19 cellular contexts compared by ENCODE assay signal in the genomic region with DNA sequence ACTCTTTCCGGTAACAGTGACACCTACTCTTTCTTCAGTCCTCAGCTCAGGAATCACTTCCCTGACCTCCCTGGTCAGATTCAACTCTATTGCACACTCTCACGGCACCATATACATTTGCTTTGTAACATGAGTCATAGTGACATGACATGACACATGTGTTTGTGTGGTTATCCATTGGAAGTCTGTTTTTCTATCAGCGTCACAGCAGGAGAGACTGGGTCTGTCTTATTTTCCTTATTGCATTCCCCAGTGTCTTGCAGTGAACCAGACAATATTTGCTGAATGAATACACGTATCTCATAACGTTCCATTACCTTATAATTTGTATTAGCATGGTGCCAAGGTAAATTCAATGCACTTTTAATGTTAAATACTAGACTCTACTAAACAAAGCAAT.
A peak's percentile ranks its signal among the peaks of the same experiment; 100 is the strongest.
DNase-seq lines count a peak whose midpoint lies in the region; ATAC-seq and TF ChIP-seq lines count a peak whose summit lies in the region.
"Had no signal": no experiment of that assay in that cellular context is flagged by ENCODE, and none has a peak within 500 bp of the region (broad histone marks: within the 10 kb centered on the region; RNA-seq: fewer than 3 reads in every experiment).

No MANE protein-coding gene starts in this region.

- H3K9me3 Mint-ChIP-seq in activated CD8-positive, alpha-beta memory T cell treated with anti-CD3 and anti-CD28 coated beads, Interleukin-2, amount 10 ng/mL, durations not matched to agents 7 days and 5 days (ENCODE audit: low read depth) = peaks cover 6% of the 10 kb centered on the region

- H3K36me3 ChIP-seq in brain microvascular endothelial cell (replicated peaks) (no peaks in the 10 kb centered on the region), mesodermal cell (ENCODE audit: control insufficient read depth, insufficient read depth, low read length) (no peaks in the 10 kb centered on the region)
- H3K36me3 ChIP-seq: sigmoid colon, transverse colon had no signal

- no peak overlapping the region for H3K4me3 Mint-ChIP-seq in activated CD8-positive, alpha-beta memory T cell treated with anti-CD3 and anti-CD28 coated beads, Interleukin-2, amount 10 ng/mL, durations not matched to agents 7 days and 5 days
- H3K4me3 Mint-ChIP-seq: T-helper 1 cell treated with Interleukin-12 subunit alpha and Interleukin-12 subunit beta and Interleukin-4 antibody, amounts not matched to agents 30 μg/mL and 1 μg/mL, for 36 hours had no signal

- in situ Hi-C loops in brain microvascular endothelial cell (cut with HindIII; ENCODE audit: low pct_ligation_motif_present, low sequenced_read_pairs) = no loop called here

- WGBS in mesodermal cell (ENCODE audit: insufficient coverage in 2 of 2), 2 experiments = 86 to 100% methylated on average over 2 of the region's 5 CpGs

- no peak for ATAC-seq in activated CD8-positive, alpha-beta memory T cell treated with anti-CD3 and anti-CD28 coated beads, Interleukin-2, amount 10 ng/mL, durations not matched to agents 7 days and 5 days
- ATAC-seq in HG03460 (IDR thresholded peaks at IDR 0.05; ENCODE audit: unreplicated experiment) = no peak
- ATAC-seq: left cardiac atrium had no signal

- no peaks in the 10 kb centered on the region for H3K27me3 Mint-ChIP-seq in activated CD8-positive, alpha-beta memory T cell treated with anti-CD3 and anti-CD28 coated beads, Interleukin-2, amount 10 ng/mL, durations not matched to agents 7 days and 5 days

- peak overlapping the region; percentile 93 for H3K27ac ChIP-seq in brain microvascular endothelial cell
- peak overlapping the region; percentile 26 for H3K27ac ChIP-seq in mesodermal cell (ENCODE audit: low read depth, low read length, severe bottlenecking)
- H3K27ac ChIP-seq: sigmoid colon, transverse colon had no signal

- no peaks in the 10 kb centered on the region for H3K9me3 ChIP-seq in mesodermal cell (ENCODE audit: control insufficient read depth, low read length)
- H3K9me3 ChIP-seq: sigmoid colon, transverse colon had no signal

- no peaks in the 10 kb centered on the region for H3K4me1 Mint-ChIP-seq in activated CD8-positive, alpha-beta memory T cell treated with anti-CD3 and anti-CD28 coated beads, Interleukin-2, amount 10 ng/mL, durations not matched to agents 7 days and 5 days

- TF ChIP-seq CTCF in brain microvascular endothelial cell (IDR thresholded peaks at IDR 0.05; ENCODE audit: low read depth, low read length, missing control alignments) = no peak

- H3K4me1 ChIP-seq in mesodermal cell (ENCODE audit: control insufficient read depth, insufficient read depth, low read length, poor library complexity, severe bottlenecking) = no peaks in the 10 kb centered on the region
- H3K4me1 ChIP-seq: transverse colon had no signal

- H3K4me3 ChIP-seq in brain microvascular endothelial cell (ENCODE audit: low read depth, low read length) (no peak overlapping the region), mesodermal cell (ENCODE audit: extremely low read depth, insufficient read depth, low read length, poor library complexity, severe bottlenecking) (no peak overlapping the region)
- H3K4me3 ChIP-seq: sigmoid colon, transverse colon had no signal

- DNase-seq in H4 (ENCODE audit: low spot score) (peak; percentile 65), NCI-H2081 treated with DMSO at 0.1 percent for 48 hours (lab: John Stamatoyannopoulos, UW) (peak; percentile 71), brain microvascular endothelial cell (peak; percentile 97), midbrain (lab: John Stamatoyannopoulos, UW) (no peak)
- DNase-seq in activated CD8-positive, alpha-beta memory T cell treated with anti-CD3 and anti-CD28 coated beads, Interleukin-2, amount 10 ng/mL, durations not matched to agents 7 days and 5 days = no peak
- DNase-seq in activated CD4-positive, alpha-beta T cell treated with anti-CD3 and anti-CD28 coated beads, Interleukin-2, amount 50 U/mL, for 48 hours = no peak
- DNase-seq: activated CD4-positive, CD25-positive, alpha-beta regulatory T cell; activated gamma-delta T cell treated with Interleukin-2 at 50 U/mL for 16 hours; AML-193; anterior cingulate cortex; left cardiac atrium; NCI-H1048; NCI-H226; Right ventricle myocardium superior; sigmoid colon; transverse colon had no signal

- CTCF ChIA-PET in activated CD8-positive, alpha-beta memory T cell treated with anti-CD3 and anti-CD28 coated beads, Interleukin-2, amount 10 ng/mL, durations not matched to agents 7 days and 5 days (lab: Charles Lee) = no interaction called here

- no peaks in the 10 kb centered on the region for H3K27me3 ChIP-seq in brain microvascular endothelial cell (replicated peaks)
- H3K27me3 ChIP-seq: sigmoid colon, transverse colon had no signal

- no peaks in the 10 kb centered on the region for H3K36me3 Mint-ChIP-seq in activated CD8-positive, alpha-beta memory T cell treated with anti-CD3 and anti-CD28 coated beads, Interleukin-2, amount 10 ng/mL, durations not matched to agents 7 days and 5 days

- no peak overlapping the region for H3K27ac Mint-ChIP-seq in activated CD8-positive, alpha-beta memory T cell treated with anti-CD3 and anti-CD28 coated beads, Interleukin-2, amount 10 ng/mL, durations not matched to agents 7 days and 5 days
- H3K27ac Mint-ChIP-seq: T-helper 1 cell treated with Interleukin-12 subunit alpha and Interleukin-12 subunit beta and Interleukin-4 antibody, amounts not matched to agents 30 μg/mL and 1 μg/mL, for 36 hours had no signal

Comparison
In these comparisons a context has a peak if more than half of its experiments do, and no peak if none do; other contexts are left out.
1. DNase-seq: peak in H4 (single experiment), NCI-H2081 treated with DMSO at 0.1 percent for 48 hours (single experiment) and brain microvascular endothelial cell (single experiment); none in activated CD8-positive, alpha-beta memory T cell treated with anti-CD3 and anti-CD28 coated beads, Interleukin-2, amount 10 ng/mL, durations not matched to agents 7 days and 5 days (single experiment), midbrain (single experiment) and activated CD4-positive, alpha-beta T cell treated with anti-CD3 and anti-CD28 coated beads, Interleukin-2, amount 50 U/mL, for 48 hours (0 of 2).